Comparison of ENCODE assay signal across 1 cellular context in the genomic region with DNA sequence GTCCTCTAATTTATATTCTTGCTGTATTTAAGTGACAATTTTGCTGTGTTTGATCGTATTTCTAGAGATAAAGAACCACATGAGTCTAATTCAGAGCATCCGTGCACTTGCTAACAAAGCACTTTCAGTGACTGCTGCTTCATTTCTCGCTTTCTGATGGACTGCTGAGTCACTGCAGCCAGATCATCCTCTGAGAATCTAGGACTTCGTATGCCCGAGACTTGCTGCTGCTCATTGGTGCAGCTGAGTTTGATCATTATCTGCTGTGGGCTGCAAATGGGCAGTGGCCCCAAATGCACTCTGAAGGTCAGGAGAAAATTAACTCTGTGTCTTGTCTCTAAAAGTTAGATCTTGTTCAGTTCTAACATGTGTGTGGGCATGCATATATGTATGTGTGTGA.
TF ChIP-seq lines count a peak whose summit lies in the region.

No MANE protein-coding gene starts in this region.

TF ChIP-seq in SK-N-SH, 30 proteins besides CTCF, POLR2A, EP300 and RAD21 (continued from another document):
- TF ChIP-seq USF2 (IDR thresholded peaks at IDR 0.05; ENCODE audit: borderline replicate concordance, low read depth, low read length) (no peak), GABPA (IDR thresholded peaks at IDR 0.05; ENCODE audit: low read depth) (no peak), FOSL2 (IDR thresholded peaks at IDR 0.05; ENCODE audit: borderline replicate concordance, low read depth) (peak; percentile 82), TAF1 (IDR thresholded peaks at IDR 0.05; ENCODE audit: borderline replicate concordance, low read depth, low read length) (no peak), YY1 (IDR thresholded peaks at IDR 0.05; ENCODE audit: low read depth) (no peak)
- TF ChIP-seq, protein P1, sequence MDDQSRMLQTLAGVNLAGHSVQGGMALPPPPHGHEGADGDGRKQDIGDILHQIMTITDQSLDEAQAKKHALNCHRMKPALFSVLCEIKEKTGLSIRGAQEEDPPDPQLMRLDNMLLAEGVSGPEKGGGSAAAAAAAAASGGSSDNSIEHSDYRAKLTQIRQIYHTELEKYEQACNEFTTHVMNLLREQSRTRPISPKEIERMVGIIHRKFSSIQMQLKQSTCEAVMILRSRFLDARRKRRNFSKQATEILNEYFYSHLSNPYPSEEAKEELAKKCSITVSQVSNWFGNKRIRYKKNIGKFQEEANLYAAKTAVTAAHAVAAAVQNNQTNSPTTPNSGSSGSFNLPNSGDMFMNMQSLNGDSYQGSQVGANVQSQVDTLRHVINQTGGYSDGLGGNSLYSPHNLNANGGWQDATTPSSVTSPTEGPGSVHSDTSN (IDR thresholded peaks at IDR 0.05), result peak; percentile 67
